ENCODE assay signal across 2 cellular contexts in genomic region chrX:38220936-38221386, GRCh38.
A peak's percentile ranks its signal among the peaks of the same experiment; 100 is the strongest.
TF ChIP-seq lines count a peak whose summit lies in the region.

No MANE protein-coding gene starts in this region.

TF ChIP-seq in IMR-90, 13 proteins besides CTCF, POLR2A, EP300 and RAD21:
- TF ChIP-seq CHD1 (IDR thresholded peaks at IDR 0.05; ENCODE audit: low read depth, low read length) (no peak), BHLHE40 (IDR thresholded peaks at IDR 0.05; ENCODE audit: low read depth, low read length) (no peak), MXI1 (IDR thresholded peaks at IDR 0.05; ENCODE audit: borderline replicate concordance, low read depth, low read length) (no peak), MAZ (IDR thresholded peaks at IDR 0.05; ENCODE audit: borderline replicate concordance, low read depth, low read length) (peak; percentile 48; the same call in 1 of the 2 replicates), MAFK (IDR thresholded peaks at IDR 0.05; ENCODE audit: low read depth, low read length) (no peak), NFE2L2 (IDR thresholded peaks at IDR 0.05; ENCODE audit: low read depth, low read length) (no peak)
- TF ChIP-seq, protein P1, sequence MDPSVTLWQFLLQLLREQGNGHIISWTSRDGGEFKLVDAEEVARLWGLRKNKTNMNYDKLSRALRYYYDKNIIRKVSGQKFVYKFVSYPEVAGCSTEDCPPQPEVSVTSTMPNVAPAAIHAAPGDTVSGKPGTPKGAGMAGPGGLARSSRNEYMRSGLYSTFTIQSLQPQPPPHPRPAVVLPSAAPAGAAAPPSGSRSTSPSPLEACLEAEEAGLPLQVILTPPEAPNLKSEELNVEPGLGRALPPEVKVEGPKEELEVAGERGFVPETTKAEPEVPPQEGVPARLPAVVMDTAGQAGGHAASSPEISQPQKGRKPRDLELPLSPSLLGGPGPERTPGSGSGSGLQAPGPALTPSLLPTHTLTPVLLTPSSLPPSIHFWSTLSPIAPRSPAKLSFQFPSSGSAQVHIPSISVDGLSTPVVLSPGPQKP (IDR thresholded peaks at IDR 0.05; ENCODE audit: borderline replicate concordance, low read depth, low read length) = no peak

TF ChIP-seq in GM12878, 131 proteins besides CTCF, POLR2A, EP300 and RAD21:
- TF ChIP-seq FOXM1 (IDR thresholded peaks at IDR 0.05; ENCODE audit: low read depth, low read length) = no peak
- TF ChIP-seq ASH2L (IDR thresholded peaks at IDR 0.05; ENCODE audit: borderline replicate concordance, low read depth) = no peak
- TF ChIP-seq CHD4 (IDR thresholded peaks at IDR 0.05) = no peak
- TF ChIP-seq ZBTB11 (CRISPR knock-in tag; IDR thresholded peaks at IDR 0.05) = no peak
- TF ChIP-seq SUZ12 (IDR thresholded peaks at IDR 0.05; ENCODE audit: unreplicated experiment) = no peak
